ENCODE assay signal across 8 cellular contexts in the genomic region with DNA sequence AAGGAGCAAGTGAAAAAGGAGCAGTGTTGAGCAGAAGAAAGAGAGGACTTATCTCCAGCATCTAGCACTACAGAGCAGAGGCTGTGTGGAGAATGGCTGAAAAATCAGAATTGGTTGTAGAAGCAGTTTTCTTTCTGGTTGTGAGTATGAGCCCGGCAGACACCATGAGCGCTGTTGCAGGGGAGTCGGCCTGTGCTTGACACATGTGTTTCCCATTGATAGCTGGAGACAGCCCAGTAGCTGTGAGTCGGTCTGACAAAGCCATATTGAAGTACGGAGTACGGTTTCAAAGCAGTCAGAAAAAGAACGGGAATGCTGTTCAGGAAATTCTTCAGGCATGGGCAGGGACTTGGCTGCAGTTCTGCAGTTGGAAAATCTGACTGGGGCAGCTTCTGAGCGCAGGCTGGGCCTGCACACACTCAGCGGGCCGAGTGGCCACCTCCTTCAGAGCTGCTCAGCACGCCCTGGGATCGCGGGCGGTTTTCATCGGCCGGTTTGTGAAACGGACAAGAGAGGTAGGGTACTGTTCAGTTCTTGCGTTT. TPM values are rescaled to one million over a fixed set of nuclear protein-coding genes. Genes with fewer than 3 reads are reported as not detected.
DNase-seq lines count a peak whose midpoint lies in the region; ATAC-seq and TF ChIP-seq lines count a peak whose summit lies in the region.

A gene (plus strand): TSS at position 447 of the 542 bp plus-strand sequence.

- H3K27me3 Mint-ChIP-seq in HFFc6 (ENCODE audit: insufficient read depth) = peaks cover 1% of the 10 kb centered on the region; the same call in 1 of the 2 replicates

- TF ChIP-seq CTCF in HFFc6 (IDR thresholded peaks at IDR 0.05) (no peak; the same call in 1 of the 2 replicates), colonic mucosa (IDR thresholded peaks at IDR 0.05) (no peak)

- no peaks in the 10 kb centered on the region for H3K36me3 ChIP-seq in colonic mucosa

- H3K9me3 ChIP-seq in colonic mucosa = no peaks in the 10 kb centered on the region

- H3K36me3 Mint-ChIP-seq in HFFc6 (ENCODE audit: low read depth) = peaks cover 5% of the 10 kb centered on the region; the same call in 1 of the 2 replicates
- H3K36me3 Mint-ChIP-seq in stimulated activated effector memory CD8-positive, alpha-beta T cell treated with anti-CD3 and anti-CD28 coated beads, Interleukin-12 subunit alpha, Interleukin-12 subunit beta, amount 100 ng/mL, for 72 hours = no peaks in the 10 kb centered on the region

- peak within 1 kb of the TSS; percentile 21 for H3K4me3 ChIP-seq in colonic mucosa

- peaks cover 5% of the 10 kb centered on the region for H3K9me3 Mint-ChIP-seq in HFFc6
- no peaks in the 10 kb centered on the region for H3K9me3 Mint-ChIP-seq in stimulated activated effector memory CD8-positive, alpha-beta T cell treated with anti-CD3 and anti-CD28 coated beads, Interleukin-12 subunit alpha, Interleukin-12 subunit beta, amount 100 ng/mL, for 72 hours

- peak; percentile 37 for ATAC-seq in stimulated activated effector memory CD8-positive, alpha-beta T cell treated with anti-CD3 and anti-CD28 coated beads, Interleukin-12 subunit alpha, Interleukin-12 subunit beta, amount 100 ng/mL, for 72 hours
- ATAC-seq in HG02852 (IDR thresholded peaks at IDR 0.05; ENCODE audit: unreplicated experiment) (no peak), HG02870 (IDR thresholded peaks at IDR 0.05; ENCODE audit: unreplicated experiment) (no peak)

- peak within 1 kb of the TSS; percentile 91 for H3K4me3 Mint-ChIP-seq in HFFc6
- no peak within 1 kb of the TSS for H3K4me3 Mint-ChIP-seq in stimulated activated effector memory CD8-positive, alpha-beta T cell treated with anti-CD3 and anti-CD28 coated beads, Interleukin-12 subunit alpha, Interleukin-12 subunit beta, amount 100 ng/mL, for 72 hours

- H3K27ac Mint-ChIP-seq in HFFc6 = peak within 1 kb of the TSS; percentile 88
- H3K27ac Mint-ChIP-seq in stimulated activated effector memory CD8-positive, alpha-beta T cell treated with anti-CD3 and anti-CD28 coated beads, Interleukin-12 subunit alpha, Interleukin-12 subunit beta, amount 100 ng/mL, for 72 hours = no peak within 1 kb of the TSS

- H3K4me1 ChIP-seq in colonic mucosa = no peaks in the 10 kb centered on the region

- H3K4me1 Mint-ChIP-seq in HFFc6 (ENCODE audit: low read depth) = peaks cover 37% of the 10 kb centered on the region
- H3K4me1 Mint-ChIP-seq in stimulated activated effector memory CD8-positive, alpha-beta T cell treated with anti-CD3 and anti-CD28 coated beads, Interleukin-12 subunit alpha, Interleukin-12 subunit beta, amount 100 ng/mL, for 72 hours = no peaks in the 10 kb centered on the region

- DNase-seq in HFFc6 (peak; percentile 77), colonic mucosa (peak; percentile 22), NK-92 (lab: John Stamatoyannopoulos, UW; ENCODE audit: unreplicated experiment) (no peak)
- DNase-seq in stimulated activated effector memory CD8-positive, alpha-beta T cell treated with anti-CD3 and anti-CD28 coated beads, Interleukin-12 subunit alpha, Interleukin-12 subunit beta, amount 100 ng/mL, for 72 hours (ENCODE audit: low spot score in 2 of 2) = no peak
- DNase-seq in stimulated activated CD4-positive, alpha-beta T cell treated with anti-CD3 and anti-CD28 coated beads, Interleukin-2, amount 100 ng/mL, for 24 hours = no peak

- intact Hi-C loops in colonic mucosa (cut with DNase I) = no loop called here

- H3K27ac ChIP-seq in colonic mucosa (peak within 1 kb of the TSS; percentile 15), layer of hippocampus (ENCODE audit: low read depth, low read length) (peak within 1 kb of the TSS; percentile 21)

- H3K27me3 ChIP-seq in colonic mucosa (no peaks in the 10 kb centered on the region), layer of hippocampus (ENCODE audit: control insufficient read depth, insufficient read depth, low read length) (no peaks in the 10 kb centered on the region)

- H3K9ac ChIP-seq in colonic mucosa (ENCODE audit: low read depth in 2 of 2, low read length in 2 of 2) = peak within 1 kb of the TSS in 1 of 2 donors; percentile 10

RNA-seq across cellular contexts. Expression of the gene that starts here (rescaled TPM):
- 1 to 10 TPM; 5.2 to 6.7 (median 6.4) TPM for total RNA-seq in HFFc6 (2021; fragmentation: NEBNext Ultra II Directional; extraction: Animal tissue kit (Norgen Biotek cat#: 25700))
- total RNA-seq in colonic mucosa = 1 to 10 TPM; 1.0 to 2.2 TPM

Comparison
In these comparisons a context has a peak if more than half of its experiments do, and no peak if none do; other contexts are left out.
1. DNase-seq: peak in HFFc6 (single experiment) and colonic mucosa (single experiment); none in stimulated activated effector memory CD8-positive, alpha-beta T cell treated with anti-CD3 and anti-CD28 coated beads, Interleukin-12 subunit alpha, Interleukin-12 subunit beta, amount 100 ng/mL, for 72 hours (0 of 2), NK-92 (single experiment) and stimulated activated CD4-positive, alpha-beta T cell treated with anti-CD3 and anti-CD28 coated beads, Interleukin-2, amount 100 ng/mL, for 24 hours (0 of 2).